In genomic region chr14:91380610-91381371, GRCh38 we compare ENCODE assay signal across 9 cellular contexts. TPM values are rescaled to one million over a fixed set of nuclear protein-coding genes. Genes with fewer than 3 reads are reported as not detected.
DNase-seq lines count a peak whose midpoint lies in the region; ATAC-seq and TF ChIP-seq lines count a peak whose summit lies in the region.
"Had no signal": no experiment of that assay in that cellular context is flagged by ENCODE, and none has a peak within 500 bp of the region (broad histone marks: within the 10 kb centered on the region; RNA-seq: fewer than 3 reads in every experiment).

No MANE protein-coding gene starts in this region.

- peak overlapping the region; percentile 92 for H3K4me2 ChIP-seq in MM.1S (ENCODE audit: low read depth, low read length)

- H3K27me3 ChIP-seq in MM.1S (replicated peaks; ENCODE audit: insufficient read depth, low read length) (no peaks in the 10 kb centered on the region), WERI-Rb-1 (ENCODE audit: insufficient read depth, low read depth, severe bottlenecking) (no peaks in the 10 kb centered on the region), left lung (no peaks in the 10 kb centered on the region), tibial nerve (no peaks in the 10 kb centered on the region)

- H3K4me3 ChIP-seq in MM.1S (ENCODE audit: low read length), result no peak overlapping the region
- H3K4me3 ChIP-seq in WERI-Rb-1 (ENCODE audit: low read depth, low read length), result no peak overlapping the region
- no peak overlapping the region for H3K4me3 ChIP-seq in left lung
- no peak overlapping the region for H3K4me3 ChIP-seq in tibial nerve

- H4K20me1 ChIP-seq in MM.1S (ENCODE audit: insufficient read depth, low read length), result no peaks in the 10 kb centered on the region; the same call in 1 of the 2 replicates

- TF ChIP-seq EP300 in tibial nerve (IDR thresholded peaks at IDR 0.05), result no peak

- TF ChIP-seq CTCF in MM.1S (IDR thresholded peaks at IDR 0.05; ENCODE audit: low read length) (no peak), WERI-Rb-1 (IDR thresholded peaks at IDR 0.05; ENCODE audit: low read depth, low read length) (no peak), left lung (IDR thresholded peaks at IDR 0.05) (no peak), tibial nerve (IDR thresholded peaks at IDR 0.05) (no peak)

- H3K36me3 ChIP-seq in MM.1S (replicated peaks; ENCODE audit: insufficient read depth, low read length), result no peaks in the 10 kb centered on the region
- peaks cover 40% of the 10 kb centered on the region for H3K36me3 ChIP-seq in WERI-Rb-1
- no peaks in the 10 kb centered on the region for H3K36me3 ChIP-seq in left lung
- no peaks in the 10 kb centered on the region for H3K36me3 ChIP-seq in tibial nerve

- DNase-seq in DMS153 treated with DMSO at 0.1 percent for 48 hours (lab: John Stamatoyannopoulos, UW; ENCODE audit: unreplicated experiment) (peak; percentile 82), MM.1S (no peak), WERI-Rb-1 (no peak), left lung (no peak), tibial nerve (ENCODE audit: low spot score in 2 of 2) (no peak), GDM1 (lab: John Stamatoyannopoulos, UW) (no peak)
- DNase-seq: stimulated activated CD8-positive, alpha-beta memory T cell treated with anti-CD3 and anti-CD28 coated beads, Interleukin-4, amount 100 ng/mL, for 48 hours had no signal

- H3K9me2 ChIP-seq in MM.1S (replicated peaks; ENCODE audit: insufficient read depth, low read length), result no peaks in the 10 kb centered on the region

- ATAC-seq in left lung (peak; percentile 60), GM21717 (IDR thresholded peaks at IDR 0.05; ENCODE audit: unreplicated experiment) (no peak), HG02642 (IDR thresholded peaks at IDR 0.05; ENCODE audit: poor library complexity, unreplicated experiment) (no peak)

- 22 to 40% methylated on average over 8 to 11 of the region's 11 CpGs for whole genome bisulfite sequencing in tibial nerve, 2 donors

- peaks cover 99% of the 10 kb centered on the region for H3K79me2 ChIP-seq in MM.1S (ENCODE audit: low read length)

- no peak overlapping the region for H2AFZ ChIP-seq in MM.1S (ENCODE audit: low read length)

- H3F3A ChIP-seq in MM.1S (ENCODE audit: insufficient read depth, low read length), result peaks cover 54% of the 10 kb centered on the region

- TF ChIP-seq POLR2A in tibial nerve (IDR thresholded peaks at IDR 0.05), result no peak

- H3K9me3 ChIP-seq in MM.1S (replicated peaks; ENCODE audit: insufficient read depth, low read length) (no peaks in the 10 kb centered on the region), WERI-Rb-1 (ENCODE audit: severe bottlenecking) (no peaks in the 10 kb centered on the region), left lung (no peaks in the 10 kb centered on the region), tibial nerve (no peaks in the 10 kb centered on the region)

- intact Hi-C loops in left lung (cut with DNase I), result no loop called here

- H3K4me1 ChIP-seq in MM.1S (ENCODE audit: low read length) (peaks cover 89% of the 10 kb centered on the region), left lung (peaks cover 22 to 77% of the 10 kb centered on the region in 2 donors), tibial nerve (peaks cover 0 to 25% (median 11%) of the 10 kb centered on the region in 4 donors)

- peak overlapping the region; percentile 100; the same call in 1 of the 2 replicates for H3K27ac ChIP-seq in MM.1S (ENCODE audit: low read length)
- peak overlapping the region; percentile 86 for H3K27ac ChIP-seq in WERI-Rb-1
- no peak overlapping the region for H3K27ac ChIP-seq in left lung
- H3K27ac ChIP-seq in tibial nerve, result no peak overlapping the region

- peak overlapping the region; percentile 98; the same call in 1 of the 2 replicates for H3K9ac ChIP-seq in MM.1S (ENCODE audit: low read length)

RNA-seq across cellular contexts. Expression of gene CCDC88C, which starts 36.8 kb away (rescaled TPM):
- total RNA-seq in left lung (10 to 100 TPM; 31.5 to 41.8 TPM), tibial nerve (10 to 100 TPM in 1 of 4 donors, 1 to 10 TPM in 3; 3.6 to 12.6 (median 6.8) TPM)

Comparison
In these comparisons a context has a peak if more than half of its experiments do, and no peak if none do; other contexts are left out.
1. H3K27ac ChIP-seq: peak in MM.1S (single experiment) and WERI-Rb-1 (single experiment); none in left lung (0 of 2) and tibial nerve (0 of 4).